8 cellular contexts compared by ENCODE assay signal in genomic region chr17:77098884-77099545, GRCh38. TPM values are rescaled to one million over a fixed set of nuclear protein-coding genes. Genes with fewer than 3 reads are reported as not detected.
DNase-seq lines count a peak whose midpoint lies in the region; ATAC-seq, FAIRE-seq and TF ChIP-seq lines count a peak whose summit lies in the region.

No MANE protein-coding gene starts in this region.

- DNase-seq in HTR-8/SVneo (ENCODE audit: insufficient read length, low spot score) (peak; percentile 59), sigmoid colon (peak; percentile 84), NCI-H1930 (lab: John Stamatoyannopoulos, UW) (no peak), glutamatergic neuron (no peak), NCI-H187 (lab: John Stamatoyannopoulos, UW) (no peak)

- H3K27ac ChIP-seq in gastroesophageal sphincter (peak overlapping the region; percentile 73 to 82 (median 78)), sigmoid colon (peak overlapping the region; percentile 76 to 80 (median 79))

- H3K4me1 ChIP-seq in gastroesophageal sphincter = peaks cover 7 to 52% (median 32%) of the 10 kb centered on the region in 3 donors
- H3K4me1 ChIP-seq in sigmoid colon = peaks cover 0 to 41% (median 37%) of the 10 kb centered on the region in 4 donors

- H3K4me1 Mint-ChIP-seq in activated naive CD8-positive, alpha-beta T cell (ENCODE audit: low read depth) = peaks cover 46% of the 10 kb centered on the region
- peaks cover 3% of the 10 kb centered on the region for H3K4me1 Mint-ChIP-seq in glutamatergic neuron (ENCODE audit: low read depth, unreplicated experiment)

- H3K27ac Mint-ChIP-seq in activated naive CD8-positive, alpha-beta T cell = peak overlapping the region; percentile 91
- H3K27ac Mint-ChIP-seq in glutamatergic neuron (ENCODE audit: unreplicated experiment) = no peak overlapping the region

- H3K4me3 ChIP-seq in gastroesophageal sphincter (no peak overlapping the region), sigmoid colon (no peak overlapping the region)

- TF ChIP-seq EP300 in gastroesophageal sphincter (IDR thresholded peaks at IDR 0.05) = no peak
- peak in 2 of 4 donors; percentile 54 to 82 for TF ChIP-seq EP300 in sigmoid colon (IDR thresholded peaks at IDR 0.05)

- H3K9me3 Mint-ChIP-seq in activated naive CD8-positive, alpha-beta T cell (ENCODE audit: low read depth) = no peaks in the 10 kb centered on the region
- H3K9me3 Mint-ChIP-seq in glutamatergic neuron (ENCODE audit: unreplicated experiment) = peaks cover 2% of the 10 kb centered on the region

- TF ChIP-seq CTCF in gastroesophageal sphincter (IDR thresholded peaks at IDR 0.05) = no peak
- no peak for TF ChIP-seq CTCF in sigmoid colon (IDR thresholded peaks at IDR 0.05)
- no peak for TF ChIP-seq CTCF in glutamatergic neuron (IDR thresholded peaks at IDR 0.05; ENCODE audit: partially characterized antibody, unreplicated experiment)

- ATAC-seq in gastroesophageal sphincter (peak; percentile 83), GM18861 (IDR thresholded peaks at IDR 0.05; ENCODE audit: unreplicated experiment) (no peak)

- H3K27me3 ChIP-seq in gastroesophageal sphincter = no peaks in the 10 kb centered on the region
- no peaks in the 10 kb centered on the region for H3K27me3 ChIP-seq in sigmoid colon

- FAIRE-seq in HTR-8/SVneo (lab: Jason Lieb, UNC) = no peak

- H3K36me3 Mint-ChIP-seq in activated naive CD8-positive, alpha-beta T cell = peaks cover 4% of the 10 kb centered on the region
- no peaks in the 10 kb centered on the region for H3K36me3 Mint-ChIP-seq in glutamatergic neuron (ENCODE audit: unreplicated experiment)

- H3K9me3 ChIP-seq in gastroesophageal sphincter (no peaks in the 10 kb centered on the region), sigmoid colon (no peaks in the 10 kb centered on the region)

- H3K4me3 Mint-ChIP-seq in activated naive CD8-positive, alpha-beta T cell = peak overlapping the region; percentile 59
- H3K4me3 Mint-ChIP-seq in glutamatergic neuron (ENCODE audit: unreplicated experiment) = no peak overlapping the region

- H3K36me3 ChIP-seq in gastroesophageal sphincter (peaks cover 0 to 20% of the 10 kb centered on the region in 2 donors), sigmoid colon (peaks cover 0 to 15% (median 7%) of the 10 kb centered on the region in 4 donors)

- WGBS in gastroesophageal sphincter (ENCODE audit: low coverage in 1 of 2), 2 donors = 0 to 28% methylated on average over 3 to 7 of the region's 9 CpGs
- WGBS in sigmoid colon, 2 donors = 52 to 57% methylated on average over 9 of the region's 9 CpGs

- no peaks in the 10 kb centered on the region for H3K27me3 Mint-ChIP-seq in activated naive CD8-positive, alpha-beta T cell
- H3K27me3 Mint-ChIP-seq in glutamatergic neuron (ENCODE audit: unreplicated experiment) = peaks cover 2% of the 10 kb centered on the region

- intact Hi-C loops in sigmoid colon (cut with DNase I) = loop anchor here (2.0 to 10.0 kb wide), 3 partner anchors 42 to 396 kb away; partner anchors contain the start of gene SEC14L1

- no peak for TF ChIP-seq POLR2A in gastroesophageal sphincter (IDR thresholded peaks at IDR 0.05)
- no peak for TF ChIP-seq POLR2A in sigmoid colon (IDR thresholded peaks at IDR 0.05)

RNA-seq across cellular contexts. Expression of gene SEC14L1, which starts 41.8 kb away (rescaled TPM):
- total RNA-seq in gastroesophageal sphincter (10 to 100 TPM; 38.4 to 86.1 (median 40.1) TPM), sigmoid colon (10 to 100 TPM; 18.9 to 39.9 (median 24.4) TPM), glutamatergic neuron (ENCODE audit: unreplicated experiment) (104 TPM)
- 10 to 100 TPM in 2 of 3 donors, 1 to 10 TPM in 1; 9.6 to 33.4 (median 20.1) TPM for polyA plus RNA-seq in sigmoid colon

Comparison
In these comparisons a context has a peak if more than half of its experiments do, and no peak if none do; other contexts are left out.
1. DNase-seq: peak in HTR-8/SVneo (single experiment) and sigmoid colon (single experiment); none in NCI-H1930 (0 of 2), glutamatergic neuron (single experiment) and NCI-H187 (0 of 2).